Comparison of ENCODE assay signal across 8 cellular contexts in the genomic region with DNA sequence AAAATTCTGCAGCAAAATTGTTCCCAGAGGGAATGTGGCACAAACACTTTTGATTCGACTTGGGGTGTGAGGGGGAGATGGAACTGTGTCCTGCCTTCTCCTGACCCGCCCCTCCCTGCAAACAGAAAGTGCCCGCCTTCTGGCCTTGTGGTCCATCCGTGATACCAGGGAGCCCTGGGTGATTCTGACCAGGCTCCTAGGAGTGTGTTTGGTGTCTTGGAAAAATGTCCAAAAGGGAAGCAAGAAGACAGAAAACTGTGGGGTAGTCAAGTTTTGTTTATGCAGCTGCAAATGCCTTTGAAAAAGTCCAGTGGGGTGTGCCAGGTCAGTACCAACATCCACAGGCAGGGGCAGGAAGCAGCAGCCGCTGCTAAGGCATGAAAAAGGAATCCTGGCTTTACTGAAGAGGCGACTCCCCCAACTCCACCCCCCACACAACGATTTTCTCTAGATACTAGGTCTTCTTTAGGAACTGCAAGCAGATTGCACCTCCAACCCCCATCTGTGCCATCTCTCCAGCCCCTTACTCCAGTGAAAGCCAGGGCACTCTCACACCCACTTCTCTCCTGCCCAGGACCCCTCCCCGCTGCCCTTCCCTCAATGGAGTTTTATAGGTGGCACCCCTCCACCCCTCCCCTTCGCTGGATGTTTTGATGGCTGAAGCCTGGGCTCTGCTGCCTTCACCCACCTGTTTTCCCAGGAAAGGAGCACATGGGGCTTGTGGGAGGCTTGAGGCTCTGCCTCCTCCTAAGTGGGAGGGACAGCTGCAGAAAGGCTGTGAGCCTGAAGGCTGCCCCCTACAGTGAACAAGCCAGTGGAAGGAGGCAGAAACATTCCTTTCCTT.
A peak's percentile ranks its signal among the peaks of the same experiment; 100 is the strongest.
DNase-seq lines count a peak whose midpoint lies in the region; ATAC-seq and TF ChIP-seq lines count a peak whose summit lies in the region.
"Had no signal": no experiment of that assay in that cellular context is flagged by ENCODE, and none has a peak within 500 bp of the region (broad histone marks: within the 10 kb centered on the region; RNA-seq: fewer than 3 reads in every experiment).

No MANE protein-coding gene starts in this region.

- intact Hi-C loops in heart right ventricle (cut with DNase I), result loop anchor here in 4 of 10 donors (5.0 to 10.0 kb wide), 2 partner anchors 129 to 131 kb away; a partner anchor contains a TSS

- H3K27me3 ChIP-seq in heart right ventricle (no peaks in the 10 kb centered on the region), thoracic aorta (replicated peaks; ENCODE audit: insufficient read depth) (no peaks in the 10 kb centered on the region)

- WGBS in heart right ventricle, 2 donors, result 54% methylated on average over 9 of the region's 9 CpGs

- H3K9me3 ChIP-seq in heart right ventricle (no peaks in the 10 kb centered on the region), thoracic aorta (no peaks in the 10 kb centered on the region)

- H3K36me3 ChIP-seq in heart right ventricle, result peaks cover 0 to 17% (median 0%) of the 10 kb centered on the region in 9 donors
- no peaks in the 10 kb centered on the region for H3K36me3 ChIP-seq in thoracic aorta

- H3K4me1 ChIP-seq in heart right ventricle (peaks cover 8 to 55% (median 28%) of the 10 kb centered on the region in 9 donors), thoracic aorta (ENCODE audit: control insufficient read depth in 1 of 2, low read depth in 2 of 2) (no peaks in the 10 kb centered on the region)

- H3K27ac ChIP-seq in heart right ventricle (peak overlapping the region in 7 of 10 donors; percentile 27 to 83 (median 76)), thoracic aorta (no peak overlapping the region)

- ATAC-seq in heart right ventricle (peak in 7 of 8 donors; percentile 29 to 66 (median 50)), thoracic aorta (ENCODE audit: insufficient number of reproducible peaks, low FRiP score, low read depth) (no peak), HG03108 (IDR thresholded peaks at IDR 0.05; ENCODE audit: unreplicated experiment) (no peak), GM18520 (IDR thresholded peaks at IDR 0.05; ENCODE audit: unreplicated experiment) (no peak)
- ATAC-seq: activated CD4-positive, CD25-positive, alpha-beta regulatory T cell treated with anti-CD3 and anti-CD28 coated beads, Interleukin-2, amount 50 U/mL, for 24 hours had no signal

- no peak overlapping the region for H3K4me3 ChIP-seq in heart right ventricle
- H3K4me3 ChIP-seq in thoracic aorta, result no peak overlapping the region

- TF ChIP-seq CTCF in heart right ventricle (IDR thresholded peaks at IDR 0.05) (peak in 6 of 9 donors; percentile 35 to 49 (median 38)), thoracic aorta (IDR thresholded peaks at IDR 0.05) (peak; percentile 29)

- peak; percentile 23 for DNase-seq in HCEC 1CT
- peak; percentile 27 for DNase-seq in SW480 (ENCODE audit: low spot score)
- no peak for DNase-seq in heart right ventricle
- DNase-seq in thoracic aorta (ENCODE audit: low spot score), result no peak
- DNase-seq in NCI-H1092 (lab: John Stamatoyannopoulos, UW), result no peak

Comparison
In these comparisons a context has a peak if more than half of its experiments do, and no peak if none do; other contexts are left out.
1. DNase-seq: peak in HCEC 1CT (single experiment) and SW480 (single experiment); none in heart right ventricle (0 of 2), thoracic aorta (single experiment) and NCI-H1092 (single experiment).
2. ATAC-seq: peak in heart right ventricle (7 of 8); none in thoracic aorta (single experiment), HG03108 (single experiment) and GM18520 (single experiment).
3. H3K27ac ChIP-seq: peak in heart right ventricle (7 of 10); none in thoracic aorta (0 of 2).